27 cellular contexts compared by ENCODE assay signal in the genomic region with DNA sequence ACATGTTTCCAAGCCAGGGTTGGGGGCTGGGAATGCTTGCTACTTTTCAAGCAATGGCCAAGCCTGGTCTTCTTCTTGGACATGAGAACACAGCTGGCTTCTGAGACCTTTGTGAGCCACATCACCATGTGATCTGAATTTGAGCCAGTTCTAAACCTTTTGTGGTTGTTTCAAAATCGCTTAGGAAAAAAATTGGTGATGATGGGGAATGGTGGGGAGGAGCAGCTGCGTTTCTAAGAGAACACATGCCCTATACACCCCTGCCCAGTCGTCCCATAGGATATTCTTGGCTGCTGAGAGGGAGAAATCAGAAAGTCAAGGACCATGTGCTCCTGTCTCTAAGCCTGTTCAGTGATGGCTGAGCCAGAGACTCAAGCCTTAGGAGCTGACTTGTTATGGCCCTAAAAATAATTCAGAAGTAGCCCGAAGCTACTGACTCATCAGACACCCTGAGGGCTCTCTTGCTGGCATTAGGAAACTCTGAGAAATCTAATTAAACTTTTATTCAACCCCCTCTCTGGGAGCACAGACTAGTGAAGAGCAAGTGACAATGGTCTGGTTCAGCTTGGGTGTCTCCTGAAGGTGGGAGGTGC. TPM values are rescaled to one million over a fixed set of nuclear protein-coding genes. Genes with fewer than 3 reads are reported as not detected.
A peak's percentile ranks its signal among the peaks of the same experiment; 100 is the strongest.
DNase-seq lines count a peak whose midpoint lies in the region; ATAC-seq, FAIRE-seq and TF ChIP-seq lines count a peak whose summit lies in the region.
"Had no signal": no experiment of that assay in that cellular context is flagged by ENCODE, and none has a peak within 500 bp of the region (broad histone marks: within the 10 kb centered on the region; RNA-seq: fewer than 3 reads in every experiment).

No MANE protein-coding gene starts in this region.

- no peak for DNase-seq in Right ventricle myocardium superior
- no peak for DNase-seq in left ventricle myocardium inferior
- peak; percentile 8 for DNase-seq in T1000 (lab: John Stamatoyannopoulos, UW)
- DNase-seq in foreskin fibroblast: peak; percentile 15 to 18
- DNase-seq in stromal cell of bone marrow (ENCODE audit: low read depth): peak; percentile 65
- no peak for DNase-seq in erythroblast (lab: John Stamatoyannopoulos, UW)
- no peak for DNase-seq in GM19239 (ENCODE audit: insufficient read length, low spot score)
- DNase-seq: 8988T; activated CD4-positive, alpha-beta T cell treated with anti-CD3 and anti-CD28 coated beads, Interleukin-2, amount 10 ng/mL, durations not matched to agents 7 days and 5 days; activated effector memory CD4-positive, alpha-beta T cell treated with anti-CD3 and anti-CD28 coated beads, Interleukin-2, amount 50 U/mL, for 16 hours; effector memory CD8-positive, alpha-beta T cell; NCI-H2029 treated with DMSO at 0.1 percent for 48 hours; posterior cingulate gyrus; RPMI8226; stimulated activated CD4-positive, alpha-beta T cell treated with anti-CD3 and anti-CD28 coated beads, Interleukin-4, amount 100 ng/mL, for 24 hours; uterus had no signal

- peaks cover 40% of the 10 kb centered on the region for H3K4me1 ChIP-seq in left ventricle myocardium inferior
- H3K4me1 ChIP-seq: adrenal gland, uterus had no signal

- TF ChIP-seq CTCF in left ventricle myocardium inferior (IDR thresholded peaks at IDR 0.05; ENCODE audit: borderline replicate concordance) (no peak), foreskin fibroblast (IDR thresholded peaks at IDR 0.05; ENCODE audit: low read depth, low read length) (no peak)

- H3K27me3 ChIP-seq in left ventricle myocardium inferior (ENCODE audit: low read depth): no peaks in the 10 kb centered on the region
- H3K27me3 ChIP-seq: adrenal gland, uterus had no signal

- H3K36me3 ChIP-seq in left ventricle myocardium inferior: no peaks in the 10 kb centered on the region
- H3K36me3 ChIP-seq: adrenal gland, uterus had no signal

- intact Hi-C loops in Right ventricle myocardium superior (cut with DNase I): no loop called here
- intact Hi-C loops in left ventricle myocardium inferior (cut with micrococcal nuclease): no loop called here

- ATAC-seq in Right ventricle myocardium superior (ENCODE audit: poor library complexity): peak; percentile 21
- ATAC-seq in GM19463 (IDR thresholded peaks at IDR 0.05; ENCODE audit: unreplicated experiment): no peak
- ATAC-seq: effector memory CD8-positive, alpha-beta T cell; natural killer cell treated with Interleukin-12 subunit alpha and Interleukin-12 subunit beta and Interleukin-15 and Interleukin-18, amount 100 ng/mL, for 72 hours had no signal

- peaks cover 9% of the 10 kb centered on the region for H3K9me3 ChIP-seq in left ventricle myocardium inferior (replicated peaks)
- H3K9me3 ChIP-seq: adrenal gland, uterus had no signal

- no peak overlapping the region for H3K27ac ChIP-seq in left ventricle myocardium inferior (replicated peaks)
- H3K27ac ChIP-seq: C4-2B, uterus had no signal

- TF ChIP-seq POLR2A in erythroblast (IDR thresholded peaks at IDR 0.05; ENCODE audit: low read length): no peak

- FAIRE-seq in GM19239 (lab: Jason Lieb, UNC): no peak
- FAIRE-seq: GM12892, small intestine had no signal

- H3K4me3 ChIP-seq in left ventricle myocardium inferior (no peak overlapping the region), foreskin fibroblast (ENCODE audit: low read depth in 1 of 2, low read length in 2 of 2) (no peak overlapping the region)
- H3K4me3 ChIP-seq: adrenal gland, uterus had no signal

RNA-seq across cellular contexts. Expression of gene CCDC185, which starts 30.5 kb away (rescaled TPM):
- not detected for total RNA-seq in Right ventricle myocardium superior
- not detected for total RNA-seq in left ventricle myocardium inferior
- total RNA-seq: activated CD4-positive, alpha-beta T cell treated with anti-CD3 and anti-CD28 coated beads, Interleukin-2, amount 10 ng/mL, durations not matched to agents 7 days and 5 days; adrenal gland; chondrocyte; kidney epithelial cell; mesenteric fat pad; natural killer cell treated with Interleukin-12 subunit alpha and Interleukin-12 subunit beta and Interleukin-15 and Interleukin-18, amount 100 ng/mL, for 72 hours; NCI-H460; subcutaneous adipose tissue; uterus had no signal

RNA-seq across cellular contexts. Expression of gene SUSD4, which starts 59.8 kb away (rescaled TPM):
- total RNA-seq in Right ventricle myocardium superior: 5.8 TPM
- 2.5 TPM for total RNA-seq in left ventricle myocardium inferior
- total RNA-seq: mesenteric fat pad; natural killer cell treated with Interleukin-12 subunit alpha and Interleukin-12 subunit beta and Interleukin-15 and Interleukin-18, amount 100 ng/mL, for 72 hours; NCI-H460 had no signal

Comparison
In these comparisons a context has a peak if more than half of its experiments do, and no peak if none do; other contexts are left out.
1. DNase-seq: peak in T1000 (single experiment), foreskin fibroblast (2 of 2) and stromal cell of bone marrow (single experiment); none in Right ventricle myocardium superior (single experiment), left ventricle myocardium inferior (single experiment), erythroblast (0 of 2) and GM19239 (single experiment).